ENCODE assay signal across 8 cellular contexts in the genomic region with DNA sequence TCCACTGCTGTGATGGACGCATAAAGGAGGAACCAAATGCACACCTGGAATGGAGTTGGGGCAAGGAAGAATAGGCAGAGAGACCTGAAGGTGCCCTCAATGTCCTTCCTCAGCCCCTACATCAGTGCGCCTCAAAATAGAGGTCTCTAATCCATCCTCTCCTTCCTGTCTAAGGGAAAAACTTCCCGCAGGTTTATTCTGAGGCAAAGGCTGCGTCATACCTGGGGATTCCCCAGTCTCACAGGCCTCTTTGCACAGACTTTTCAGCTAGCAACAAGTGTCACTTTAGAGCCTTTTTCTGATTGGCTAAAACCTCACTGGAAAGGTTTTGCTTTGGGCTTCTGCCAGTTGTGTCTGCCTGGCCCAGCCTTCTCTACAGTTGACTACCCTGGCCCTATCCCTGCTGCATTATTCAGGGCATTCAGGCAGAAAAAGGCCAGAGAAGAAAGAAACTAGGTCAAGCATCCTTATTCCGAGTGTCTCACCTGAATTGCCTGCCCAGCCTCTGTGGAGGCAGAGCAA. TPM values are rescaled to one million over a fixed set of nuclear protein-coding genes. Genes with fewer than 3 reads are reported as not detected.
DNase-seq lines count a peak whose midpoint lies in the region; ATAC-seq, FAIRE-seq and TF ChIP-seq lines count a peak whose summit lies in the region.

No MANE protein-coding gene starts in this region.

- H3K4me1 Mint-ChIP-seq in GM23338: peaks cover 33% of the 10 kb centered on the region

- no peaks in the 10 kb centered on the region for H4K20me1 ChIP-seq in GM23338 (replicated peaks; ENCODE audit: insufficient read depth)

- H3K4me1 ChIP-seq in GM23338 (ENCODE audit: insufficient read depth): no peaks in the 10 kb centered on the region
- no peaks in the 10 kb centered on the region for H3K4me1 ChIP-seq in right lobe of liver
- no peaks in the 10 kb centered on the region for H3K4me1 ChIP-seq in suprapubic skin

- no peak for TF ChIP-seq POLR2A in right lobe of liver (IDR thresholded peaks at IDR 0.05)
- TF ChIP-seq POLR2A in suprapubic skin (IDR thresholded peaks at IDR 0.05): no peak

- H3K27ac ChIP-seq in GM23338 (ENCODE audit: low read depth): no peak overlapping the region
- no peak overlapping the region for H3K27ac ChIP-seq in right lobe of liver
- peak overlapping the region; percentile 2 for H3K27ac ChIP-seq in suprapubic skin

- TF ChIP-seq CTCF in GM23338 (conservative IDR thresholded peaks at IDR 0.05; ENCODE audit: low read depth in 2 of 2) (no peak), right lobe of liver (IDR thresholded peaks at IDR 0.05) (no peak), suprapubic skin (IDR thresholded peaks at IDR 0.05) (no peak)

- no peaks in the 10 kb centered on the region for H3K79me2 ChIP-seq in GM23338 (replicated peaks; ENCODE audit: insufficient read depth)

- H3K36me3 ChIP-seq in GM23338 (ENCODE audit: insufficient read depth) (no peaks in the 10 kb centered on the region), right lobe of liver (no peaks in the 10 kb centered on the region), suprapubic skin (no peaks in the 10 kb centered on the region)

- no peak overlapping the region for H3K27ac Mint-ChIP-seq in GM23338

- TF ChIP-seq EP300 in suprapubic skin (IDR thresholded peaks at IDR 0.05): no peak

- peak; percentile 100 for FAIRE-seq in GM18507 (lab: Jason Lieb, UNC)

- DNase-seq in GM18507 (ENCODE audit: extremely low spot score, insufficient read length, low read depth) (peak; percentile 49), GM23338 (ENCODE audit: low spot score) (peak; percentile 74), NCI-H2029 treated with DMSO at 0.1 percent for 48 hours (lab: John Stamatoyannopoulos, UW) (peak; percentile 19), right lobe of liver (peak in 1 of 3 donors; percentile 18), suprapubic skin (ENCODE audit: low spot score in 2 of 2) (no peak), NCI-H1048 (lab: John Stamatoyannopoulos, UW) (no peak), OCI-M2 (lab: John Stamatoyannopoulos, UW; ENCODE audit: unreplicated experiment) (no peak)
- peak; percentile 48 for DNase-seq in activated naive CD4-positive, alpha-beta T cell treated with Interleukin-2 at 50 U/mL for 16 hours

- peaks cover 11% of the 10 kb centered on the region for H3K9me3 Mint-ChIP-seq in GM23338

- peaks cover 12% of the 10 kb centered on the region; the same call in 2 of the 3 replicates for H3K36me3 Mint-ChIP-seq in GM23338 (ENCODE audit: low read depth)

- no peak overlapping the region for H2AFZ ChIP-seq in GM23338

- no peaks in the 10 kb centered on the region for H3F3A ChIP-seq in GM23338 (replicated peaks; ENCODE audit: low read depth)

- H3K4me2 ChIP-seq in GM23338: no peak overlapping the region

- no peak overlapping the region for H3K4me3 ChIP-seq in GM23338
- no peak overlapping the region for H3K4me3 ChIP-seq in right lobe of liver
- H3K4me3 ChIP-seq in suprapubic skin: no peak overlapping the region

- H3K27me3 ChIP-seq in GM23338 (ENCODE audit: insufficient read depth): peaks cover 30% of the 10 kb centered on the region
- H3K27me3 ChIP-seq in right lobe of liver: no peaks in the 10 kb centered on the region
- no peaks in the 10 kb centered on the region for H3K27me3 ChIP-seq in suprapubic skin

- intact Hi-C loops in right lobe of liver (cut with DNase I): no loop called here

- H3K4me3 Mint-ChIP-seq in GM23338: no peak overlapping the region

- WGBS in right lobe of liver (ENCODE audit: insufficient coverage, low coverage, low lambda C conversion rate, missing lambda C conversion rate): 18% methylated on average over 4 of the region's 5 CpGs
- WGBS in suprapubic skin: 47% methylated on average over 5 of the region's 5 CpGs

- H3K9me3 ChIP-seq in right lobe of liver (no peaks in the 10 kb centered on the region), suprapubic skin (no peaks in the 10 kb centered on the region)

- ATAC-seq in GM23338: peak; percentile 46
- ATAC-seq in right lobe of liver: peak; percentile 71 to 87 (median 76)

- no peaks in the 10 kb centered on the region for H3K9me2 ChIP-seq in GM23338 (ENCODE audit: insufficient read depth)

- peaks cover 26% of the 10 kb centered on the region for H3K27me3 Mint-ChIP-seq in GM23338 (ENCODE audit: insufficient read depth, low read depth, poor library complexity)

TF ChIP-seq in GM23338, 12 proteins besides CTCF, POLR2A, EP300 and RAD21:
- no peak for TF ChIP-seq JUNB (IDR thresholded peaks at IDR 0.05; ENCODE audit: unreplicated experiment)
- peak; percentile 73 for TF ChIP-seq CREB1 (CRISPR knock-in tag; IDR thresholded peaks at IDR 0.05; ENCODE audit: low read depth)
TF ChIP-seq in GM23338: peak in this region for 1.

RNA-seq across cellular contexts. Expression of a gene that starts 1.8 kb away (rescaled TPM):
- 4.6 and 5.7 TPM in 2 replicates for total RNA-seq in GM23338 (2014; rRNA removed; shearing (Covaris generic))
- 6.5 and 17.3 TPM in 2 replicates for polyA plus RNA-seq in GM23338 (2016; fragmentation: Nextera tagmentation; extraction: Ambion mirVana)
- total RNA-seq in right lobe of liver (10 to 100 TPM in 2 of 6 experiments, 1 to 10 TPM in 1, under 1 TPM in 2, not detected in 1; 0.33 to 14.7 (median 1.7) TPM), suprapubic skin (1 to 10 TPM; 1.6 to 9.4 (median 3.7) TPM)

RNA-seq across cellular contexts. Expression of a gene that starts 31.1 kb away (rescaled TPM):
- not detected in 2 replicates for total RNA-seq in GM23338 (2014; rRNA removed; shearing (Covaris generic))
- polyA plus RNA-seq in GM23338 (2016; fragmentation: Nextera tagmentation; extraction: Ambion mirVana): 0.42 and 0.49 TPM in 2 replicates
- total RNA-seq in right lobe of liver (10 to 100 TPM in 3 of 6 experiments, under 1 TPM in 3; 0.31 to 15.9 (median 5.4) TPM), suprapubic skin (10 to 100 TPM in 3 of 4 donors, 1 to 10 TPM in 1; 8.6 to 21.3 (median 11.5) TPM)

Comparison
In these comparisons a context has a peak if more than half of its experiments do, and no peak if none do; other contexts are left out.
1. DNase-seq: peak in GM18507 (single experiment), GM23338 (single experiment), NCI-H2029 treated with DMSO at 0.1 percent for 48 hours (single experiment) and activated naive CD4-positive, alpha-beta T cell treated with Interleukin-2 at 50 U/mL for 16 hours (single experiment); none in suprapubic skin (0 of 2), NCI-H1048 (single experiment) and OCI-M2 (single experiment).